1 cellular context compared by ENCODE assay signal in genomic region chr10:98467506-98468318, GRCh38.
TF ChIP-seq lines count a peak whose summit lies in the region.

No MANE protein-coding gene starts in this region.

TF ChIP-seq in K562, 482 proteins besides CTCF, POLR2A, EP300 and RAD21 (continued from another document):
- peak; percentile 56; the same call in 1 of the 2 replicates for TF ChIP-seq DEAF1 (CRISPR knock-in tag; IDR thresholded peaks at IDR 0.05)
- TF ChIP-seq CXXC5 (CRISPR knock-in tag; IDR thresholded peaks at IDR 0.05) = 0 out of 2 replicates have a peak, but pooled peaks have one; percentile 24
- no peak for TF ChIP-seq ZBED1 (IDR thresholded peaks at IDR 0.05)
- TF ChIP-seq ETV6 (IDR thresholded peaks at IDR 0.05; ENCODE audit: borderline replicate concordance in 1 of 2, low read depth in 2 of 2, low read length in 1 of 2) = no peak
- no peak for TF ChIP-seq ETV6 (CRISPR knock-in tag; IDR thresholded peaks at IDR 0.05; ENCODE audit: borderline replicate concordance)
- TF ChIP-seq MBD1 (CRISPR knock-in tag; IDR thresholded peaks at IDR 0.05) = peak; percentile 85; the same call in 1 of the 2 replicates
- no peak for TF ChIP-seq RNF2 (IDR thresholded peaks at IDR 0.05)
- peak; percentile 25; the same call in 1 of the 2 replicates for TF ChIP-seq GATA2 (CRISPR knock-in tag; IDR thresholded peaks at IDR 0.05)
- TF ChIP-seq NFYB (IDR thresholded peaks at IDR 0.05; ENCODE audit: extremely low read depth, insufficient read length) = no peak
- no peak for TF ChIP-seq NUFIP1 (IDR thresholded peaks at IDR 0.05; ENCODE audit: partially characterized antibody)
- 0 out of 4 replicates have a peak, but pooled peaks of 1 of the 2 experiments have one; percentile 1 for TF ChIP-seq ARNT (IDR thresholded peaks at IDR 0.05)
- TF ChIP-seq CHAMP1 (IDR thresholded peaks at IDR 0.05) = 0 out of 2 replicates have a peak, but pooled peaks have one; percentile 1
- no peak for TF ChIP-seq ZBTB1 (CRISPR knock-in tag; IDR thresholded peaks at IDR 0.05; ENCODE audit: borderline replicate concordance, low read depth)
- TF ChIP-seq EP400 (IDR thresholded peaks at IDR 0.05) = peak; percentile 4; the same call in 1 of the 2 replicates
- TF ChIP-seq ZNF592 (IDR thresholded peaks at IDR 0.05) = 0 out of 2 replicates have a peak, but pooled peaks have one; percentile 43
- TF ChIP-seq CBX8 (IDR thresholded peaks at IDR 0.05; ENCODE audit: borderline replicate concordance, extremely low read depth, low read depth, low read length, poor library complexity, severe bottlenecking) = no peak
- TF ChIP-seq ZMIZ1 (IDR thresholded peaks at IDR 0.05; ENCODE audit: low read depth in 2 of 2, low read length in 2 of 2) = no peak
- TF ChIP-seq TFAP4 (CRISPR knock-in tag; IDR thresholded peaks at IDR 0.05; ENCODE audit: borderline replicate concordance) = peak; percentile 54; the same call in 1 of the 2 replicates
